8 cellular contexts compared by ENCODE assay signal in genomic region chr5:179803651-179804598, GRCh38. TPM values are rescaled to one million over a fixed set of nuclear protein-coding genes. Genes with fewer than 3 reads are reported as not detected.
A peak's percentile ranks its signal among the peaks of the same experiment; 100 is the strongest.
DNase-seq lines count a peak whose midpoint lies in the region; ATAC-seq and TF ChIP-seq lines count a peak whose summit lies in the region.

No MANE protein-coding gene starts in this region.

- no peak for TF ChIP-seq CTCF in fibroblast of the aortic adventitia (IDR thresholded peaks at IDR 0.05; ENCODE audit: insufficient read depth, low read length)

- intact Hi-C loops in left cardiac atrium (cut with DNase I) (loop anchor here in 1 of 2 donors (5.0 kb wide), 1 partner anchor 103 kb away; the partner anchor contains the start of gene TBC1D9B), left ventricle myocardium superior (cut with micrococcal nuclease) (no loop called here)

- H3K4me3 ChIP-seq in fibroblast of the aortic adventitia (ENCODE audit: low read depth, low read length) = peak overlapping the region; percentile 82

- peak; percentile 39 for DNase-seq in left cardiac atrium
- DNase-seq in left ventricle myocardium superior = no peak
- peak; percentile 87 for DNase-seq in UCSD-AML1 (lab: John Stamatoyannopoulos, UW; ENCODE audit: unreplicated experiment)
- DNase-seq in fibroblast of the aortic adventitia (ENCODE audit: low read depth) = no peak
- peak; percentile 74 for DNase-seq in stimulated activated CD8-positive, alpha-beta memory T cell treated with anti-CD3 and anti-CD28 coated beads, Interleukin-4, amount 100 ng/mL, for 48 hours
- no peak for DNase-seq in epidermal melanocyte (ENCODE audit: insufficient read length, low spot score)

- no peak for ATAC-seq in left cardiac atrium
- ATAC-seq in left ventricle myocardium superior = no peak
- ATAC-seq in HG03442 (IDR thresholded peaks at IDR 0.05; ENCODE audit: unreplicated experiment) = no peak
- ATAC-seq in GM21447 (IDR thresholded peaks at IDR 0.05; ENCODE audit: unreplicated experiment) = no peak

RNA-seq across cellular contexts. Expression of gene MGAT4B, which starts 2.7 kb away (rescaled TPM):
- 10 to 100 TPM; 66.5 to 85.9 TPM for total RNA-seq in left cardiac atrium
- 110 TPM for total RNA-seq in left ventricle myocardium superior
- total RNA-seq in fibroblast of the aortic adventitia (ENCODE audit: low replicate concordance) = 106 and 141 TPM in 2 replicates

RNA-seq across cellular contexts. Expression of gene LTC4S, which starts 10.1 kb away (rescaled TPM):
- total RNA-seq in left cardiac atrium (10 to 100 TPM; 13.9 to 16.1 TPM), left ventricle myocardium superior (7.1 TPM), fibroblast of the aortic adventitia (ENCODE audit: low replicate concordance) (1.5 and 3.3 TPM in 2 replicates)

RNA-seq across cellular contexts. Expression of gene SQSTM1, which starts 16.8 kb away (rescaled TPM):
- total RNA-seq in left cardiac atrium = 100 to 1,000 TPM; 302 to 316 TPM
- total RNA-seq in left ventricle myocardium superior = 434 TPM
- 596 and 1,869 TPM in 2 replicates for total RNA-seq in fibroblast of the aortic adventitia (ENCODE audit: low replicate concordance)

RNA-seq across cellular contexts. Expression of gene MRNIP, which starts 54.7 kb away (rescaled TPM):
- total RNA-seq in left cardiac atrium = 10 to 100 TPM; 11.1 to 12.7 TPM
- 14.8 TPM for total RNA-seq in left ventricle myocardium superior
- 3.5 and 11.0 TPM in 2 replicates for total RNA-seq in fibroblast of the aortic adventitia (ENCODE audit: low replicate concordance)

Comparison
In these comparisons a context has a peak if more than half of its experiments do, and no peak if none do; other contexts are left out.
1. DNase-seq: peak in left cardiac atrium (single experiment), UCSD-AML1 (single experiment) and stimulated activated CD8-positive, alpha-beta memory T cell treated with anti-CD3 and anti-CD28 coated beads, Interleukin-4, amount 100 ng/mL, for 48 hours (single experiment); none in left ventricle myocardium superior (single experiment), fibroblast of the aortic adventitia (single experiment) and epidermal melanocyte (single experiment).